Comparison of ENCODE assay signal across 8 cellular contexts in the genomic region with DNA sequence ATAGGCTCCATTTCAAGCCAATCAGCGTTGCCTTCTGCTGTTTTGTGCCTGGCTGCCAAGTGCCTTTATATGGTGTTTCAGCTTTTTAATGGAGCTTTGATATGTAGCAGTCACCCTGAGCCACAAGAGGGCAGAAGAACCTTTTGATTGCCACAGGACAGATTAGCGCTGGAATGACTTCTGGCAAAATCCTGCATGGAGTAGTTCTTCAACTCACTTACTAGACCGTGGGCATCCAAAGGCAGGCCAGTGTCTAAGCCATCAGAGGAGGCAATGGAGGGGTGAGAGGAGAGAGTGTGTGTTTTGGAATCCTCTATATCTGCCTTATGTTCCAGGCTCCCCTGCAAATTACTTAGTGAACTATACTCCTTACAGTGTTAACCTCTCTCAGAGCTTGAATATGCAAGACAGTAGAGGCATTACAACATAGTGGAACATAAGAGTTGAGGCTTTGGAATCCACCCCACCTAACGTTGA. TPM values are rescaled to one million over a fixed set of nuclear protein-coding genes. Genes with fewer than 3 reads are reported as not detected.
DNase-seq lines count a peak whose midpoint lies in the region; ATAC-seq and TF ChIP-seq lines count a peak whose summit lies in the region.

No MANE protein-coding gene starts in this region.

- no peaks in the 10 kb centered on the region for H3K4me1 ChIP-seq in right cardiac atrium (ENCODE audit: control insufficient read depth, insufficient read depth, low read length)

- peak; percentile 88 for TF ChIP-seq CTCF in GM12873 (IDR thresholded peaks at IDR 0.05; ENCODE audit: insufficient read depth, low read depth, low read length, missing control alignments)

- 1% methylated on average over 4 of the region's 4 CpGs for WGBS in right cardiac atrium

- DNase-seq in NCI-H146 (lab: John Stamatoyannopoulos, UW) (peak; percentile 67), SW480 (ENCODE audit: low spot score) (peak; percentile 88), anterior cingulate cortex (lab: John Stamatoyannopoulos, UW) (peak in 53 of 58 donors; percentile 3 to 86 (median 54)), right cardiac atrium (peak; percentile 45 to 72 (median 48)), retina (peak; percentile 76)

- no peaks in the 10 kb centered on the region for H3K9me3 ChIP-seq in right cardiac atrium (ENCODE audit: control insufficient read depth, low read length)

- H3K27me3 ChIP-seq in right cardiac atrium (ENCODE audit: control insufficient read depth, insufficient read depth): no peaks in the 10 kb centered on the region

- ATAC-seq in right cardiac atrium (peak; percentile 95), HG02610 (IDR thresholded peaks at IDR 0.05; ENCODE audit: unreplicated experiment) (no peak), HG02884 (IDR thresholded peaks at IDR 0.05; ENCODE audit: unreplicated experiment) (no peak)

- no peak overlapping the region for H3K27ac ChIP-seq in right cardiac atrium (ENCODE audit: low read length)

- intact Hi-C loops in right cardiac atrium (cut with DNase I): loop anchor here (2.0 to 10.0 kb wide), 4 partner anchors 169 to 271 kb away; a partner anchor contains a TSS

- H3K4me3 ChIP-seq in right cardiac atrium (ENCODE audit: low read length): no peak overlapping the region

RNA-seq across cellular contexts. Expression of a gene that starts 56.2 kb away (rescaled TPM):
- 10 to 100 TPM; 19.8 to 26.3 (median 22.3) TPM for total RNA-seq in right cardiac atrium
- polyA plus RNA-seq in right cardiac atrium: 19.6 TPM

Comparison
In these comparisons a context has a peak if more than half of its experiments do, and no peak if none do; other contexts are left out.
1. ATAC-seq: peak in right cardiac atrium (2 of 2); none in HG02610 (single experiment) and HG02884 (single experiment).
2. Peak in every context shown above with its lines, with median percentiles within 50 percentile points of each other: DNase-seq.